17 cellular contexts compared by ENCODE assay signal in the genomic region with DNA sequence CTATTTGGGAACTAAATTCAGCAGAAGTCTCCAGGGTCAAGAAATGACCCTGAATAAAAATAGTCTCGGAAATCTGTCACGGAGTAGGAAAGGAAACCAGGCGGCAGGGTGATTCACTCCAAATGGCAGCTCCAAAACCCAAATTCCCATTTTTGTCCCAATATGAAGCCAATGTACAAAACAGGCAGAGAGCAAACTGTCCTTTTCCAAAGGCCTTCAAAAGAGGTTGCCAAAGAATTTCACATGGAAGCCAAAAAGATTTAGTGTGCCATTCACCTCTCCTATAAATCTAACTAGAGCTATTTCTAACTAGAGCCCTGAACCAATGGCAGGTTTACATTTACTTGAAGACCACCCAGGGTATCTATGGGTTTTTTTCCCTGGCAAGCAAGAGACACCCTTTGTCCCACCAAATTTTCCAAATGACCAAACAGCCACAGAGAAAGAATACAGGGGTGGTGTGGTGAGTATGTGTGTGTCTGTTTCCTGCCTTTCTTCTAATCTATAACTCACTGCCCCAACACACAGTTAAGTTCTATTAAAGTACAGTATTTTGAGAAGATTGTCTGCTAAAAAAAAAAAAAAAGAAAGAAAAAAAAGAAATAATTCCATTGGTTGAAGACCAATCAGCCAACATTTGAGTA. TPM values are rescaled to one million over a fixed set of nuclear protein-coding genes. Genes with fewer than 3 reads are reported as not detected.
A peak's percentile ranks its signal among the peaks of the same experiment; 100 is the strongest.
DNase-seq lines count a peak whose midpoint lies in the region; ATAC-seq, FAIRE-seq and TF ChIP-seq lines count a peak whose summit lies in the region.
"Had no signal": no experiment of that assay in that cellular context is flagged by ENCODE, and none has a peak within 500 bp of the region (broad histone marks: within the 10 kb centered on the region; RNA-seq: fewer than 3 reads in every experiment).

No MANE protein-coding gene starts in this region.

- ATAC-seq in mucosa of descending colon (peak; percentile 4), thoracic aorta (ENCODE audit: insufficient number of reproducible peaks, low FRiP score, low read depth) (peak; percentile 65), GM21529 (IDR thresholded peaks at IDR 0.05; ENCODE audit: unreplicated experiment) (no peak), HG02798 (IDR thresholded peaks at IDR 0.05; ENCODE audit: poor library complexity, unreplicated experiment) (no peak), GM21423 (IDR thresholded peaks at IDR 0.05; ENCODE audit: unreplicated experiment) (no peak)
- ATAC-seq: foreskin keratinocyte had no signal

- H3K27ac ChIP-seq in fibroblast of lung (ENCODE audit: insufficient read depth, low read length) (no peak overlapping the region), thoracic aorta (peak overlapping the region; percentile 66 to 85)
- H3K27ac ChIP-seq: C4-2B, foreskin keratinocyte, neural progenitor cell, RWPE1 had no signal

- no peaks in the 10 kb centered on the region for H3K79me2 ChIP-seq in fibroblast of lung (ENCODE audit: control insufficient read depth, insufficient read depth, low read length)

- no peak for TF ChIP-seq POLR2A in GM12891 (IDR thresholded peaks at IDR 0.05; ENCODE audit: low read depth, low read length)

- H4K20me1 ChIP-seq in fibroblast of lung (ENCODE audit: control insufficient read depth, extremely low read depth, insufficient read depth, low read length), result no peaks in the 10 kb centered on the region

- H3K4me1 ChIP-seq in fibroblast of lung (ENCODE audit: control insufficient read depth, extremely low read depth, insufficient read depth, low read length), result peaks cover 5% of the 10 kb centered on the region
- H3K4me1 ChIP-seq in mucosa of descending colon (ENCODE audit: low read depth), result peaks cover 44% of the 10 kb centered on the region
- H3K4me1 ChIP-seq in thoracic aorta (ENCODE audit: control insufficient read depth in 1 of 2, low read depth in 2 of 2), result peaks cover 59 to 96% of the 10 kb centered on the region in 2 donors
- H3K4me1 ChIP-seq: neural progenitor cell had no signal

- FAIRE-seq in GM12891 (lab: Jason Lieb, UNC), result no peak

- H3K9ac ChIP-seq in fibroblast of lung (ENCODE audit: insufficient read depth, low read length), result no peak overlapping the region
- H3K9ac ChIP-seq: neural progenitor cell had no signal

- no peaks in the 10 kb centered on the region for H3K27me3 ChIP-seq in fibroblast of lung (ENCODE audit: control insufficient read depth, insufficient read depth, low read length)
- H3K27me3 ChIP-seq in thoracic aorta (replicated peaks; ENCODE audit: insufficient read depth), result no peaks in the 10 kb centered on the region
- H3K27me3 ChIP-seq: foreskin keratinocyte had no signal

- DNase-seq in LHCN-M2 (ENCODE audit: low read depth), result peak; percentile 63
- DNase-seq in fibroblast of lung (ENCODE audit: low read depth in 2 of 2), result peak; percentile 9 to 32
- DNase-seq in mucosa of descending colon, result no peak
- no peak for DNase-seq in thoracic aorta (ENCODE audit: low spot score)
- no peak for DNase-seq in GM12891 (ENCODE audit: insufficient read length, low spot score)
- DNase-seq: activated CD4-positive, alpha-beta memory T cell treated with anti-CD3 and anti-CD28 coated beads, Interleukin-2, amount 10 ng/mL, durations not matched to agents 7 days and 5 days; activated naive CD4-positive, alpha-beta T cell treated with anti-CD3 and anti-CD28 coated beads for 36 hours; foreskin keratinocyte; KBM-7; NCI-H1694; NCI-H524 had no signal

- H3K9me3 ChIP-seq in fibroblast of lung (ENCODE audit: control insufficient read depth, insufficient read depth, low read depth, low read length) (no peaks in the 10 kb centered on the region), mucosa of descending colon (no peaks in the 10 kb centered on the region), thoracic aorta (no peaks in the 10 kb centered on the region)

- H3K36me3 ChIP-seq in fibroblast of lung (ENCODE audit: control insufficient read depth, insufficient read depth, low read length) (no peaks in the 10 kb centered on the region), mucosa of descending colon (ENCODE audit: low read depth) (no peaks in the 10 kb centered on the region), thoracic aorta (no peaks in the 10 kb centered on the region)
- H3K36me3 ChIP-seq: neural progenitor cell had no signal

- intact Hi-C loops in mucosa of descending colon (cut with DNase I, micrococcal nuclease), result no loop called here

- no peak overlapping the region for H3K4me2 ChIP-seq in fibroblast of lung (ENCODE audit: extremely low read depth, insufficient read depth, low read length)
- H3K4me2 ChIP-seq: neural progenitor cell had no signal

- H3K4me3 ChIP-seq in fibroblast of lung (replicated peaks in 1 of 4; ENCODE audit: control extremely low read depth in 1 of 4, insufficient read depth in 1 of 4, low read depth in 3 of 4, low read length in 4 of 4), result no peak overlapping the region
- no peak overlapping the region for H3K4me3 ChIP-seq in mucosa of descending colon
- H3K4me3 ChIP-seq in thoracic aorta, result peak overlapping the region; percentile 35
- H3K4me3 ChIP-seq: neural progenitor cell had no signal

- H2AFZ ChIP-seq in fibroblast of lung (ENCODE audit: low read length), result no peak overlapping the region
- H2AFZ ChIP-seq: neural progenitor cell had no signal

- no peak for TF ChIP-seq CTCF in fibroblast of lung (conservative IDR thresholded peaks at IDR 0.05 in 1 of 2, IDR thresholded peaks at IDR 0.05 in 1 of 2; ENCODE audit: low read depth in 1 of 2, low read length in 2 of 2)
- TF ChIP-seq CTCF in mucosa of descending colon (IDR thresholded peaks at IDR 0.05), result no peak
- no peak for TF ChIP-seq CTCF in thoracic aorta (IDR thresholded peaks at IDR 0.05)

TF ChIP-seq in GM12891, 5 proteins besides CTCF, POLR2A, EP300 and RAD21:
- TF ChIP-seq TAF1 (IDR thresholded peaks at IDR 0.05; ENCODE audit: low read depth, low read length), result no peak
- no peak for TF ChIP-seq SPI1 (IDR thresholded peaks at IDR 0.05; ENCODE audit: low read depth, low read length)
- TF ChIP-seq POLR2AphosphoS5 (IDR thresholded peaks at IDR 0.05; ENCODE audit: low read depth, low read length), result no peak
- TF ChIP-seq POU2F2 (IDR thresholded peaks at IDR 0.05; ENCODE audit: low read depth, low read length), result no peak
- TF ChIP-seq PAX5 (IDR thresholded peaks at IDR 0.05; ENCODE audit: insufficient read depth, low read length, severe bottlenecking), result no peak

RNA-seq across cellular contexts. Expression of gene MYO1D, which starts 6.8 kb away (rescaled TPM):
- total RNA-seq in LHCN-M2 (2014; rRNA removed), result 26.2 and 35.1 TPM in 2 replicates
- 24.0 TPM for polyA plus RNA-seq in LHCN-M2 (2012)
- 32.1 and 46.6 TPM in 2 replicates for total RNA-seq in fibroblast of lung
- polyA plus RNA-seq in fibroblast of lung, result 11.2 and 35.0 TPM in 2 replicates
- 6.1 and 20.4 TPM in 2 replicates for polyA plus RNA-seq in fibroblast of lung (2012)
- 3.6 and 39.6 TPM in 2 replicates for polyA minus RNA-seq in fibroblast of lung (ENCODE audit: low replicate concordance)
- total RNA-seq in mucosa of descending colon, result 100 to 1,000 TPM; 166 to 495 (median 256) TPM
- 100 to 1,000 TPM; 257 to 370 TPM for total RNA-seq in thoracic aorta
- 12.2 TPM for polyA plus RNA-seq in GM12891 (2012; ENCODE audit: low read depth, missing spikeins)

RNA-seq across cellular contexts. Expression of gene TMEM98, which starts 57.8 kb away (rescaled TPM):
- total RNA-seq in LHCN-M2 (2014; rRNA removed) (208 and 214 TPM in 2 replicates), fibroblast of lung (153 and 190 TPM in 2 replicates), mucosa of descending colon (100 to 1,000 TPM in 1 of 3 donors, 10 to 100 TPM in 2; 56.4 to 175 (median 85.9) TPM), thoracic aorta (10 to 100 TPM; 85.3 to 87.1 TPM)
- polyA plus RNA-seq in LHCN-M2 (2012), result 139 TPM
- 172 and 220 TPM in 2 replicates for polyA plus RNA-seq in fibroblast of lung
- polyA plus RNA-seq in fibroblast of lung (2012), result 100.0 and 127 TPM in 2 replicates
- 529 and 610 TPM in 2 replicates for polyA minus RNA-seq in fibroblast of lung (ENCODE audit: low replicate concordance)
- polyA plus RNA-seq in GM12891 (2012; ENCODE audit: low read depth, missing spikeins), result 0.04 TPM
- total RNA-seq: activated naive CD4-positive, alpha-beta T cell treated with anti-CD3 and anti-CD28 coated beads for 36 hours had no signal

Comparison
In these comparisons a context has a peak if more than half of its experiments do, and no peak if none do; other contexts are left out.
1. DNase-seq: peak in LHCN-M2 (single experiment) and fibroblast of lung (2 of 2); none in mucosa of descending colon (0 of 3), thoracic aorta (single experiment) and GM12891 (single experiment).
2. ATAC-seq: peak in mucosa of descending colon (single experiment) and thoracic aorta (single experiment); none in GM21529 (single experiment), HG02798 (single experiment) and GM21423 (single experiment).